In genomic region chr9:35651964-35652828, GRCh38 we compare ENCODE assay signal across 1 cellular context.
TF ChIP-seq lines count a peak whose summit lies in the region.

No MANE protein-coding gene starts in this region.

TF ChIP-seq in GM12878, 131 proteins besides CTCF, POLR2A, EP300 and RAD21:
- TF ChIP-seq ZBTB40 (IDR thresholded peaks at IDR 0.05; ENCODE audit: borderline replicate concordance), result no peak
- TF ChIP-seq EED (IDR thresholded peaks at IDR 0.05; ENCODE audit: low read depth), result 0 out of 2 replicates have a peak, but pooled peaks have one; percentile 30
- no peak for TF ChIP-seq BCL3 (IDR thresholded peaks at IDR 0.05; ENCODE audit: borderline replicate concordance, insufficient read depth, low read depth, low read length, poor library complexity, severe bottlenecking)
- TF ChIP-seq RB1 (IDR thresholded peaks at IDR 0.05; ENCODE audit: borderline replicate concordance), result no peak
- no peak for TF ChIP-seq E2F8 (IDR thresholded peaks at IDR 0.05; ENCODE audit: low read depth, partially characterized antibody)
- no peak for TF ChIP-seq CEBPB (IDR thresholded peaks at IDR 0.05; ENCODE audit: borderline replicate concordance in 1 of 2, low read depth in 2 of 2, low read length in 2 of 2)
- no peak for TF ChIP-seq NFIC (IDR thresholded peaks at IDR 0.05; ENCODE audit: low read depth, low read length)
- peak; percentile 29; the same call in 1 of the 2 replicates for TF ChIP-seq JUNB (IDR thresholded peaks at IDR 0.05)
